ENCODE assay signal across 15 cellular contexts in the genomic region with DNA sequence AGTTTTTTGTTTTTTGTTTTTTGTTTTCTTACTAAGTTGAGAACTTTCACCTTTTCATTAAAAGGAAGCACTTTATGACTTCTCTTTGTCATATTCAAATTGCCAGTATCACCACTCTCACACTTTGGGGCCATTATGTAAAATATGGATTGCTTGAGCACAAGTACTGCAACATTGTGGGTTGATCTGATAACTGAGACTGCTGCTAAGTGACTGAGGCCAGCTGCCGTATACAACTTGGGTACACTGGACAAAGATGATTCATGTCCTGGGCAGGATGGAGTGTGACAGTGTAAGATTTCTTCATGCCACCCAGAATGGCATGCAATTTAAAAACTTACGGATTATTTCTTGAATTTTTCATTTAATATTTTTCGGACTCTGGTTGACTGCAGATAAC.
"Had no signal": no experiment of that assay in that cellular context is flagged by ENCODE, and none has a peak within 500 bp of the region (broad histone marks: within the 10 kb centered on the region; RNA-seq: fewer than 3 reads in every experiment).

No MANE protein-coding gene starts in this region.

- H3K36me3 ChIP-seq: uterus had no signal

- H3K27ac Mint-ChIP-seq: T-cell had no signal

- H3K9me3 Mint-ChIP-seq: T-cell had no signal

- H3K27me3 ChIP-seq: cardiac muscle cell, heart right ventricle, sigmoid colon, thyroid gland, uterus had no signal

- H3K27me3 Mint-ChIP-seq: T-cell had no signal

- H3K9me3 ChIP-seq: heart right ventricle, mucosa of descending colon, sigmoid colon, thyroid gland, uterus had no signal

- H3K4me3 Mint-ChIP-seq: T-cell had no signal

- DNase-seq: activated CD4-positive, alpha-beta T cell treated with anti-CD3 and anti-CD28 coated beads, Interleukin-2, amount 50 U/mL, for 4 hours; activated CD8-positive, alpha-beta memory T cell treated with anti-CD3 and anti-CD28 coated beads, Interleukin-2, amount 50 U/mL, for 4 hours; activated gamma-delta T cell; effector CD4-positive, alpha-beta T cell; heart right ventricle; islet precursor cell; mucosa of descending colon; sigmoid colon; stimulated activated CD4-positive, alpha-beta T cell treated with anti-CD3 and anti-CD28 coated beads, Interleukin-4, amount 100 ng/mL, for 1 hour; T-cell; thyroid gland; uterus had no signal

- ATAC-seq: heart right ventricle, left lobe of liver, mucosa of descending colon, T-cell had no signal

- H3K27ac ChIP-seq: cardiac muscle cell, heart right ventricle, sigmoid colon, SK-N-MC, thyroid gland, uterus had no signal

- H3K4me3 ChIP-seq: cardiac muscle cell, heart right ventricle, mucosa of descending colon, sigmoid colon, SK-N-MC, thyroid gland, uterus had no signal

- H3K4me1 ChIP-seq: thyroid gland, uterus had no signal
